In the genomic region with DNA sequence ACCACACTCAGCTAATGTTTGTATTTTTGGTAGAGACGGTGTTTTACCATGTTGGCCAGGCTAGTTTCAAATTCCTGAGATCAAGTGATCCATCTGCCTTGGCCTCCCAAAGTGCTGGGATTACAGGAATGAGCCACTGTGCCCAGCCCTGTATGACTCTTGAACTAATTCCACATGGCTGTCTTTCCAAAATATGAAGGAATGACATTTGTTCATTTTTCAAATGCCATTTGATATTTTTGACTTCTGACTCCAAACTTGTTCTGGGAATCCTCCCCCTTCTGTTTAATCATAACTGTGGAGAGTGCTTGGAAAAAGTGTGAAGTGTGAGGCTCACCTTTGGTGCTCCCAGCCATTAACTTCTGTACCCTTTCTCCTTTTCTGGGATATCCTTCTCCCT, we compare ENCODE assay signal across 19 cellular contexts.
"Had no signal": no experiment of that assay in that cellular context is flagged by ENCODE, and none has a peak within 500 bp of the region (broad histone marks: within the 10 kb centered on the region; RNA-seq: fewer than 3 reads in every experiment).

No MANE protein-coding gene starts in this region.

- H3K9ac ChIP-seq: SK-N-SH had no signal

- H3K27me3 ChIP-seq: MG63 had no signal

- FAIRE-seq: HepG2 had no signal

- H3K9me2 ChIP-seq: SK-N-SH had no signal

- H3K4me3 ChIP-seq: MG63 had no signal

- H3K36me3 ChIP-seq: MG63 had no signal

- H3K27ac ChIP-seq: RWPE1 had no signal

- DNase-seq: IMR-90, Karpas-422, KG1, MG63, NCI-H1092, NCI-H1105 treated with DMSO at 0.1 percent for 48 hours, NCI-H1417 treated with DMSO at 0.1 percent for 48 hours, NCI-H187, NCI-H2081 treated with DMSO at 0.1 percent for 48 hours, NCI-H2171, NCI-H226, NCI-H446, NCI-H510A, NCI-H524 treated with DMSO at 0.1 percent for 48 hours, NCI-H774, SK-N-SH had no signal

- ATAC-seq: HepG2, Panc1 had no signal

- H3K9me3 ChIP-seq: MG63, SK-N-SH had no signal

- H3K4me2 ChIP-seq: SK-N-SH had no signal
